ENCODE assay signal across 8 cellular contexts in the genomic region with DNA sequence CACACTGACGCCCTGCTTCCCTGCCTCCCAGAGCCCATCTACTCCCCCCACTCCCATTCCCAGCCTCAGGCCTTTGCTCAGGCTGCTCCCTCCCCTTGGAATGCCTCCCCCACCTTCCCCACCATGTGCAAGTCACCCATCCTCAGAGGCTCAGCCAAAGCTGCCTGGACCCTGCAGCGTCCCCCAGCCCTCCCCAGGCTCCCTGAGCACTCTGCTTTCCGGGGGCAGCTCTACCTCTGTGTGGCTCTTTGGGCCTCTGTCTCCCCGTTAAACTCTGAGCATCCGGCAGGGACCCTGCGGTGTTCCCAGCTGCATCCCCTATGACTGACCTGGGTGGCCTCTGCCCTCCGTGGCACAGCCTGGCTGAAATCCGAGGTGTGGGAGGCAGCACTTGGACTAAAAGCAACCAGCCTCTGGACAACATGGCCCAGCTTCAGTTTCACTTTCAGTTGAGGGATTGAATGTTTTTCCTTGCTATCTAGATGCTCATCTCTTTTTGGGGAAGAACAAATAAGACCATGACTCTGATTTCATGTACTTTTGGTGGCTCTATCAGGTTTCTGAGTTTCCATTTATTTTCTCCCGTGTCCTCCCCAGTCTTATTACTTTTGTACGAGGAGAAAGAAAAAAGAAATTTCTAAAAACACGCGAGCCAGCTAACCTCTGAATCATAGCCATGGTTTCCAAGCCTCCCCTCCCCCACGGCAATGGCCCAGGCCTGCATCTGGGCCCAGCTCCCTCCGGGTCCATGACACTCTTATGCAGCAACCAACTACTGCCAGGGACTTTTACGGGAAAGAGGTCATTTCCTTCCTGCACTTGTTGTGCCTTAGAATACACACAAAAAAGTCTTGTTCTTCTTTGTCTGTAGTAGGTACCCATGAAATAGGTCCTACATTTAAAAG. TPM values are rescaled to one million over a fixed set of nuclear protein-coding genes. Genes with fewer than 3 reads are reported as not detected.
DNase-seq lines count a peak whose midpoint lies in the region; ATAC-seq, FAIRE-seq and TF ChIP-seq lines count a peak whose summit lies in the region.

No MANE protein-coding gene starts in this region.

- intact Hi-C loops in CD4-positive, alpha-beta T cell (cut with DNase I, micrococcal nuclease): no loop called here

- TF ChIP-seq CTCF in CD4-positive, alpha-beta T cell (IDR thresholded peaks at IDR 0.05): no peak
- TF ChIP-seq CTCF in H1 (IDR thresholded peaks at IDR 0.05; ENCODE audit: control extremely low read depth in 1 of 3, insufficient read depth in 1 of 3, low read depth in 1 of 3, low read length in 3 of 3): no peak

- H3K23me2 ChIP-seq in H1 (ENCODE audit: low read depth, low read length): 0 out of 2 replicates have a peak, but pooled peaks cover 3% of the 10 kb centered on the region

- no peaks in the 10 kb centered on the region for H3K36me3 ChIP-seq in H1 (ENCODE audit: control insufficient read depth in 2 of 4, insufficient read depth in 4 of 4, low read length in 3 of 4)
- no peaks in the 10 kb centered on the region for H3K36me3 ChIP-seq in mesodermal cell (ENCODE audit: control insufficient read depth, insufficient read depth, low read length)

- H3K79me1 ChIP-seq in H1 (ENCODE audit: low read depth, low read length): no peaks in the 10 kb centered on the region

- no peaks in the 10 kb centered on the region for H3K79me2 ChIP-seq in H1 (ENCODE audit: control insufficient read depth in 1 of 2, insufficient read depth in 2 of 2, low read length in 2 of 2)

- H3K9me3 Mint-ChIP-seq in CD4-positive, alpha-beta T cell: no peaks in the 10 kb centered on the region

- TF ChIP-seq RAD21 in H1 (IDR thresholded peaks at IDR 0.05 in 1 of 2, conservative IDR thresholded peaks at IDR 0.05 in 1 of 2; ENCODE audit: low read depth in 2 of 2, low read length in 2 of 2): no peak

- H3K27me3 ChIP-seq in CD4-positive, alpha-beta T cell (ENCODE audit: control insufficient read depth, insufficient read depth, low read length): no peaks in the 10 kb centered on the region
- H3K27me3 ChIP-seq in H1 (replicated peaks in 1 of 4; ENCODE audit: control insufficient read depth in 3 of 4, extremely low read depth in 1 of 4, insufficient read depth in 3 of 4, low read length in 3 of 4): no peaks in the 10 kb centered on the region

- H2BK20ac ChIP-seq in H1 (ENCODE audit: low read length): peak overlapping the region; percentile 80; the same call in 1 of the 2 replicates

- no peak overlapping the region for H3K23ac ChIP-seq in H1 (ENCODE audit: insufficient read length)

- peak overlapping the region; percentile 45 for H4K8ac ChIP-seq in H1 (ENCODE audit: extremely low read depth, insufficient read depth, low read length)

- CTCF ChIA-PET in CD4-positive, alpha-beta T cell (lab: Charles Lee): interaction anchor here (0.6 to 1.5 kb wide), 4 partner anchors 16 to 330 kb away, joined by 4 to 10 read pairs (median 6); no protein-coding TSS in a partner anchor
- CTCF ChIA-PET in H1 (lab: Charles Lee; ENCODE audit: partially characterized antibody): interaction anchor here (0.7 to 3.3 kb wide), 4 partner anchors 12 to 91 kb away, joined by 3 to 23 read pairs (median 4); no protein-coding TSS in a partner anchor

- peak overlapping the region; percentile 48; the same call in 1 of the 2 replicates for H2BK5ac ChIP-seq in H1 (ENCODE audit: low read depth, low read length)

- no peak for FAIRE-seq in H1 (lab: Jason Lieb, UNC)

- peaks cover 67% of the 10 kb centered on the region for H3K36me3 Mint-ChIP-seq in CD4-positive, alpha-beta T cell (ENCODE audit: low read depth)

- peak overlapping the region; percentile 44; the same call in 1 of the 2 replicates for H2BK12ac ChIP-seq in H1 (ENCODE audit: low read depth, low read length)

- H3K4me3 Mint-ChIP-seq in CD4-positive, alpha-beta T cell: peak overlapping the region; percentile 94

- peak overlapping the region; percentile 90 for H3K27ac ChIP-seq in CD4-positive, alpha-beta T cell (ENCODE audit: low read depth, low read length)
- H3K27ac ChIP-seq in H1 (ENCODE audit: low read depth, low read length): no peak overlapping the region
- peak overlapping the region; percentile 90 for H3K27ac ChIP-seq in mesodermal cell (ENCODE audit: low read depth, low read length, severe bottlenecking)

- peak; percentile 51 to 80 (median 70) for DNase-seq in CD4-positive, alpha-beta T cell
- DNase-seq in NAMALWA (ENCODE audit: low spot score) (peak; percentile 20), H1 (ENCODE audit: low read depth in 1 of 2, low spot score in 2 of 2) (no peak), NCI-H526 (lab: John Stamatoyannopoulos, UW) (no peak), retina (no peak)
- DNase-seq in activated CD8-positive, alpha-beta memory T cell treated with anti-CD3 and anti-CD28 coated beads, Interleukin-2, amount 50 U/mL, for 24 hours (ENCODE audit: extremely low read depth): peak; percentile 36
- DNase-seq in stimulated activated CD8-positive, alpha-beta memory T cell treated with anti-CD3 and anti-CD28 coated beads, Interleukin-12 subunit alpha, Interleukin-12 subunit beta, amount 100 ng/mL, for 4 hours (ENCODE audit: low read depth): peak; percentile 50

- no peak overlapping the region for H3K9ac ChIP-seq in H1 (replicated peaks in 1 of 4; ENCODE audit: extremely low read depth in 1 of 4, low read depth in 3 of 4, low read length in 3 of 4)

- no peak for TF ChIP-seq EP300 in H1 (IDR thresholded peaks at IDR 0.05; ENCODE audit: borderline replicate concordance in 1 of 2, low read depth in 2 of 2, low read length in 2 of 2)

- no peaks in the 10 kb centered on the region for H3K27me3 Mint-ChIP-seq in CD4-positive, alpha-beta T cell

- no peak overlapping the region; a peak in 1 of 8 replicates for H3K4me3 ChIP-seq in H1 (ENCODE audit: extremely low read depth in 1 of 4, insufficient read depth in 2 of 4, low read depth in 3 of 4, low read length in 4 of 4)
- no peak overlapping the region for H3K4me3 ChIP-seq in mesodermal cell (ENCODE audit: extremely low read depth, insufficient read depth, low read length, poor library complexity, severe bottlenecking)

- H2AK5ac ChIP-seq in H1 (ENCODE audit: low read depth, low read length): 0 out of 2 replicates have a peak overlapping the region, but pooled peaks have one; percentile 15

- no peaks in the 10 kb centered on the region for H3K9me3 ChIP-seq in CD4-positive, alpha-beta T cell (ENCODE audit: control insufficient read depth, low read length)
- H3K9me3 ChIP-seq in H1 (ENCODE audit: insufficient read depth in 2 of 2, low read depth in 1 of 2, low read length in 1 of 2) (peaks cover 0 to 7% of the 10 kb centered on the region in 2 experiments; a peak in 1 of 4 replicates), mesodermal cell (ENCODE audit: control insufficient read depth, low read length) (no peaks in the 10 kb centered on the region)

- no peak overlapping the region for H4K5ac ChIP-seq in H1 (ENCODE audit: insufficient read length, low read depth, low read length)

- peak overlapping the region; percentile 91 for H2AFZ ChIP-seq in H1 (ENCODE audit: low read length)

- no peak overlapping the region for H2BK120ac ChIP-seq in H1 (replicated peaks; ENCODE audit: low read depth, low read length)

- POLR2A ChIA-PET in CD4-positive, alpha-beta T cell (lab: Charles Lee): interaction anchor here (0.8 kb wide), 1 partner anchor 208 kb away, joined by 3 read pairs; no protein-coding TSS in a partner anchor
- POLR2A ChIA-PET in H1 (lab: Charles Lee; ENCODE audit: partially characterized antibody): interaction anchor here (0.6 kb wide), 1 partner anchor 13 kb away, joined by 3 read pairs; no protein-coding TSS in a partner anchor

- peak; percentile 68 for ATAC-seq in CD4-positive, alpha-beta T cell (ENCODE audit: poor library complexity)

- peak overlapping the region; percentile 92 for H4K91ac ChIP-seq in H1 (replicated peaks; ENCODE audit: insufficient read length, low read length)

- no peak overlapping the region for H3K56ac ChIP-seq in H1 (replicated peaks; ENCODE audit: insufficient read length, low read depth, low read length)

- no peaks in the 10 kb centered on the region for H4K20me1 ChIP-seq in H1 (replicated peaks in 1 of 2; ENCODE audit: control insufficient read depth in 1 of 2, insufficient read depth in 2 of 2, low read length in 2 of 2)

- WGBS in H1 (ENCODE audit: extremely low coverage in 1 of 2, insufficient coverage in 1 of 2, insufficient read length in 1 of 2, insufficient replicate concordance in 2 of 2, low coverage in 1 of 2, low lambda C conversion rate in 2 of 2, missing lambda C conversion rate in 1 of 2), 2 experiments: 60% methylated on average over 15 of the region's 15 CpGs; no CpG with 5 or more reads in 1 of the 2 experiments
- 51 to 55% methylated on average over 10 to 12 of the region's 15 CpGs for WGBS in mesodermal cell (ENCODE audit: insufficient coverage in 2 of 2), 2 experiments

- H2BK15ac ChIP-seq in H1 (ENCODE audit: low read length): peak overlapping the region; percentile 61

- H3K4me1 ChIP-seq in H1 (replicated peaks in 1 of 4; ENCODE audit: control insufficient read depth in 3 of 4, insufficient read depth in 4 of 4, low read length in 3 of 4): peaks cover 0 to 10% (median 8%) of the 10 kb centered on the region in 4 experiments; a peak in 6 of 7 replicates
- peaks cover 12% of the 10 kb centered on the region for H3K4me1 ChIP-seq in mesodermal cell (ENCODE audit: control insufficient read depth, insufficient read depth, low read length, poor library complexity, severe bottlenecking)

- no peak overlapping the region for H3K14ac ChIP-seq in H1 (ENCODE audit: insufficient read length)

- H3K4me2 ChIP-seq in H1 (ENCODE audit: insufficient read depth in 1 of 2, low read depth in 2 of 2, low read length in 2 of 2): peak overlapping the region; percentile 2 to 10; a peak in 2 of 4 replicates

- H3K18ac ChIP-seq in H1 (ENCODE audit: extremely low read depth, low read length): peak overlapping the region; percentile 36

- peaks cover 99% of the 10 kb centered on the region for H3K4me1 Mint-ChIP-seq in CD4-positive, alpha-beta T cell (ENCODE audit: low read depth)

- H3K4ac ChIP-seq in H1 (replicated peaks; ENCODE audit: insufficient read length, low read depth, low read length): no peak overlapping the region

- TF ChIP-seq POLR2A in H1 (IDR thresholded peaks at IDR 0.05; ENCODE audit: control extremely low read depth in 1 of 2, low read depth in 2 of 2, low read length in 2 of 2): no peak

- H3K27ac Mint-ChIP-seq in CD4-positive, alpha-beta T cell: peak overlapping the region; percentile 92

RNA-seq across cellular contexts. Expression of gene APOL3, which starts 3.8 kb away (rescaled TPM):
- 100 to 1,000 TPM; 111 to 116 TPM for total RNA-seq in CD4-positive, alpha-beta T cell
- not detected in 2 replicates for total RNA-seq in H1 (2021; fragmentation: NEBNext Ultra II Directional; extraction: Animal tissue kit (Norgen Biotek cat#: 25700))
- 0.11 and 0.12 TPM in 2 replicates for polyA plus RNA-seq in H1 (2011; rRNA removed)
- 0.04 TPM for polyA plus RNA-seq in H1 (2011; cell fraction: cytosol; rRNA removed)
- polyA plus RNA-seq in H1 (2011; cell fraction: nucleus; rRNA removed): 0.19 TPM
- polyA plus RNA-seq in H1 (2012, experiment 1 of 2): 0.11 to 0.28 TPM (median 0.25 TPM) in 3 of 4 replicates, not detected in the other
- polyA plus RNA-seq in H1 (2012, experiment 2 of 2): not detected
- polyA plus RNA-seq in H1 (2013, experiment 1 of 2): 0.10 TPM
- 0.09 TPM for polyA plus RNA-seq in H1 (2013, experiment 2 of 2)
- polyA minus RNA-seq in H1 (2011; rRNA and poly(A)+ RNA removed): 0.15 TPM in 1 of 2 replicates, not detected in the other
- polyA minus RNA-seq in H1 (2011; cell fraction: cytosol; rRNA and poly(A)+ RNA removed): not detected
- polyA minus RNA-seq in H1 (2011; cell fraction: nucleus; rRNA and poly(A)+ RNA removed): not detected
- polyA plus RNA-seq in mesodermal cell (2013, experiment 1 of 2): 1.0 TPM
- polyA plus RNA-seq in mesodermal cell (2013, experiment 2 of 2): 0.81 TPM

RNA-seq across cellular contexts. Expression of gene APOL4, which starts 44.8 kb away (rescaled TPM):
- total RNA-seq in CD4-positive, alpha-beta T cell: not detected
- total RNA-seq in H1 (2021; fragmentation: NEBNext Ultra II Directional; extraction: Animal tissue kit (Norgen Biotek cat#: 25700)): not detected in 2 replicates
- 0.02 TPM in 1 of 2 replicates, not detected in the other for polyA plus RNA-seq in H1 (2011; rRNA removed)
- polyA plus RNA-seq in H1 (2011; cell fraction: cytosol; rRNA removed): not detected
- not detected for polyA plus RNA-seq in H1 (2011; cell fraction: nucleus; rRNA removed)
- not detected in 4 replicates for polyA plus RNA-seq in H1 (2012, experiment 1 of 2)
- polyA plus RNA-seq in H1 (2012, experiment 2 of 2): 0.08 TPM
- not detected for polyA plus RNA-seq in H1 (2013, experiment 1 of 2)
- 0.02 TPM for polyA plus RNA-seq in H1 (2013, experiment 2 of 2)
- 0.66 TPM in 1 of 2 replicates, not detected in the other for polyA minus RNA-seq in H1 (2011; rRNA and poly(A)+ RNA removed)
- not detected for polyA minus RNA-seq in H1 (2011; cell fraction: cytosol; rRNA and poly(A)+ RNA removed)
- polyA minus RNA-seq in H1 (2011; cell fraction: nucleus; rRNA and poly(A)+ RNA removed): not detected
- polyA plus RNA-seq in mesodermal cell (2013, experiment 1 of 2): 0.29 TPM
- polyA plus RNA-seq in mesodermal cell (2013, experiment 2 of 2): not detected

Comparison
In these comparisons a context has a peak if more than half of its experiments do, and no peak if none do; other contexts are left out.
1. DNase-seq: peak in CD4-positive, alpha-beta T cell (10 of 10), NAMALWA (single experiment), activated CD8-positive, alpha-beta memory T cell treated with anti-CD3 and anti-CD28 coated beads, Interleukin-2, amount 50 U/mL, for 24 hours (single experiment) and stimulated activated CD8-positive, alpha-beta memory T cell treated with anti-CD3 and anti-CD28 coated beads, Interleukin-12 subunit alpha, Interleukin-12 subunit beta, amount 100 ng/mL, for 4 hours (single experiment); none in H1 (0 of 2), NCI-H526 (0 of 2) and retina (single experiment).
2. RNA of gene APOL3, which starts 3.8 kb away (total RNA-seq): 111 to 116 TPM in CD4-positive, alpha-beta T cell; not detected in H1; every median in the first group is over 10 times any median in the second.